22 cellular contexts compared by ENCODE assay signal in genomic region chr22:46732513-46732912, GRCh38. TPM values are rescaled to one million over a fixed set of nuclear protein-coding genes. Genes with fewer than 3 reads are reported as not detected.
A peak's percentile ranks its signal among the peaks of the same experiment; 100 is the strongest.
DNase-seq lines count a peak whose midpoint lies in the region; ATAC-seq and TF ChIP-seq lines count a peak whose summit lies in the region.
"Had no signal": no experiment of that assay in that cellular context is flagged by ENCODE, and none has a peak within 500 bp of the region (broad histone marks: within the 10 kb centered on the region; RNA-seq: fewer than 3 reads in every experiment).

No MANE protein-coding gene starts in this region.

- H3K4me1 Mint-ChIP-seq in activated naive CD4-positive, alpha-beta T cell treated with anti-CD3 and anti-CD28 coated beads, Interleukin-2, amount 50 U/mL, for 24 hours = peaks cover 61% of the 10 kb centered on the region

- no peak overlapping the region for H2AFZ ChIP-seq in OCI-LY1 (ENCODE audit: low read length)
- H2AFZ ChIP-seq: GM23338 had no signal

- intact Hi-C loops in heart right ventricle (cut with DNase I) (loop anchor here in 4 of 10 donors (5.0 to 10.0 kb wide), 4 partner anchors 45 to 378 kb away; no protein-coding TSS in a partner anchor), psoas muscle (cut with DNase I) (loop anchor here in 1 of 2 donors (10.0 kb wide), 1 partner anchor 168 kb away; no protein-coding TSS in a partner anchor)

- peak overlapping the region; percentile 55 for H3K4me2 ChIP-seq in OCI-LY1 (ENCODE audit: low read length)
- H3K4me2 ChIP-seq: GM23338 had no signal

- peak overlapping the region; percentile 23 for H3K4me3 ChIP-seq in OCI-LY1 (ENCODE audit: low read depth, low read length, poor library complexity, severe bottlenecking)
- H3K4me3 ChIP-seq in heart right ventricle = no peak overlapping the region
- no peak overlapping the region for H3K4me3 ChIP-seq in psoas muscle
- H3K4me3 ChIP-seq: colonic mucosa, GM12878, GM23338, K562, pancreas, SJSA1 had no signal

- H3K79me2 ChIP-seq in OCI-LY1 (ENCODE audit: insufficient read depth, low read length) = peaks cover 52% of the 10 kb centered on the region

- no peaks in the 10 kb centered on the region for H3K9me3 Mint-ChIP-seq in activated naive CD4-positive, alpha-beta T cell treated with anti-CD3 and anti-CD28 coated beads, Interleukin-2, amount 50 U/mL, for 24 hours
- no peaks in the 10 kb centered on the region for H3K9me3 Mint-ChIP-seq in activated naive CD4-positive, alpha-beta T cell treated with anti-CD3 and anti-CD28 coated beads, Interleukin-2, amount 50 U/mL, for 72 hours
- H3K9me3 Mint-ChIP-seq: activated T-helper 2 cell treated with anti-CD3 and anti-CD28 coated beads, Interferon-gamma antibody, Interleukin-2, Interleukin-4, amounts not matched to agents 10 μg/mL and 5 μg/mL and 100 μg/mL, durations not matched to agents 14 hours and 24 hours and 36 hours; GM23338; T-helper 1 cell treated with Interleukin-12 subunit alpha and Interleukin-12 subunit beta and Interleukin-4 antibody, amounts not matched to agents 30 μg/mL and 1 μg/mL, for 36 hours had no signal

- H3F3A ChIP-seq in OCI-LY1 (ENCODE audit: insufficient read depth, low read length) = no peaks in the 10 kb centered on the region; the same call in 1 of the 2 replicates

- no peaks in the 10 kb centered on the region for H3K9me3 ChIP-seq in OCI-LY1 (ENCODE audit: low read length)
- H3K9me3 ChIP-seq in heart right ventricle = no peaks in the 10 kb centered on the region
- H3K9me3 ChIP-seq in psoas muscle = no peaks in the 10 kb centered on the region
- H3K9me3 ChIP-seq: colonic mucosa, pancreas, SJSA1 had no signal

- H3K4me3 Mint-ChIP-seq in activated naive CD4-positive, alpha-beta T cell treated with anti-CD3 and anti-CD28 coated beads, Interleukin-2, amount 50 U/mL, for 24 hours = no peak overlapping the region
- H3K4me3 Mint-ChIP-seq: T-helper 1 cell treated with Interleukin-12 subunit alpha and Interleukin-12 subunit beta and Interleukin-4 antibody, amounts not matched to agents 30 μg/mL and 1 μg/mL, for 36 hours had no signal

- H3K27ac ChIP-seq in OCI-LY1 (ENCODE audit: low read depth, low read length, poor library complexity, severe bottlenecking) = peak overlapping the region; percentile 96
- H3K27ac ChIP-seq in heart right ventricle = peak overlapping the region in 9 of 10 donors; percentile 53 to 87 (median 71)
- peak overlapping the region; percentile 71 for H3K27ac ChIP-seq in psoas muscle
- H3K27ac ChIP-seq: colonic mucosa, SJSA1 had no signal

- peak overlapping the region; percentile 65; the same call in 1 of the 2 replicates for H3K9ac ChIP-seq in OCI-LY1 (ENCODE audit: low read length)

- no peaks in the 10 kb centered on the region for H3K27me3 Mint-ChIP-seq in activated naive CD4-positive, alpha-beta T cell treated with anti-CD3 and anti-CD28 coated beads, Interleukin-2, amount 50 U/mL, for 24 hours

- ATAC-seq in activated naive CD4-positive, alpha-beta T cell treated with anti-CD3 and anti-CD28 coated beads, Interleukin-2, amount 50 U/mL, for 72 hours = no peak
- ATAC-seq in heart right ventricle (no peak), psoas muscle (no peak)
- ATAC-seq: GM12878, K562, pancreas had no signal

- no peaks in the 10 kb centered on the region for H3K27me3 ChIP-seq in OCI-LY1 (ENCODE audit: insufficient read depth, low read length)
- no peaks in the 10 kb centered on the region for H3K27me3 ChIP-seq in heart right ventricle
- no peaks in the 10 kb centered on the region for H3K27me3 ChIP-seq in psoas muscle (ENCODE audit: insufficient read depth in 3 of 3, low read length in 2 of 3)
- H3K27me3 ChIP-seq: colonic mucosa, pancreas, SJSA1 had no signal

- H4K20me1 ChIP-seq in OCI-LY1 (ENCODE audit: insufficient read depth, low read length) = no peaks in the 10 kb centered on the region

- no peaks in the 10 kb centered on the region for H3K36me3 Mint-ChIP-seq in activated naive CD4-positive, alpha-beta T cell treated with anti-CD3 and anti-CD28 coated beads, Interleukin-2, amount 50 U/mL, for 24 hours
- H3K36me3 Mint-ChIP-seq in activated naive CD4-positive, alpha-beta T cell treated with anti-CD3 and anti-CD28 coated beads, Interleukin-2, amount 50 U/mL, for 72 hours = peaks cover 5 to 18% of the 10 kb centered on the region in 2 donors

- H3K4me1 ChIP-seq in OCI-LY1 (ENCODE audit: insufficient read depth, low read length, severe bottlenecking) (peaks cover 95% of the 10 kb centered on the region), heart right ventricle (peaks cover 51 to 100% (median 95%) of the 10 kb centered on the region in 9 donors), psoas muscle (peaks cover 70% of the 10 kb centered on the region)

- no peaks in the 10 kb centered on the region for H3K9me2 ChIP-seq in OCI-LY1 (ENCODE audit: low read depth, low read length)

- no peak for TF ChIP-seq CTCF in OCI-LY1 (IDR thresholded peaks at IDR 0.05; ENCODE audit: low read length)
- no peak for TF ChIP-seq CTCF in heart right ventricle (IDR thresholded peaks at IDR 0.05)
- TF ChIP-seq CTCF in psoas muscle (IDR thresholded peaks at IDR 0.05) = no peak

- no peak for DNase-seq in activated naive CD4-positive, alpha-beta T cell treated with anti-CD3 and anti-CD28 coated beads, Interleukin-2, amount 50 U/mL, for 72 hours (ENCODE audit: low spot score in 2 of 2)
- no peak for DNase-seq in heart right ventricle
- no peak for DNase-seq in psoas muscle
- no peak for DNase-seq in T1000 (lab: John Stamatoyannopoulos, UW)
- no peak for DNase-seq in activated CD4-positive, CD25-positive, alpha-beta regulatory T cell (lab: John Stamatoyannopoulos, UW)
- no peak for DNase-seq in NCI-H1694 treated with DMSO at 0.1 percent for 48 hours (lab: John Stamatoyannopoulos, UW)
- DNase-seq: activated CD8-positive, alpha-beta memory T cell treated with anti-CD3 and anti-CD28 coated beads for 24 hours; colonic mucosa; mammary epithelial cell; NCI-H1930; NCI-H226; NCI-H774; OCI-M1 had no signal

- H3K36me3 ChIP-seq in OCI-LY1 (ENCODE audit: insufficient read depth, low read length) (peaks cover 19% of the 10 kb centered on the region), heart right ventricle (peaks cover 0 to 40% (median 0%) of the 10 kb centered on the region in 9 donors), psoas muscle (ENCODE audit: insufficient read depth in 1 of 2, low read depth in 1 of 2) (peaks cover 0 to 6% of the 10 kb centered on the region in 2 donors)
- H3K36me3 ChIP-seq: colonic mucosa, pancreas had no signal

- H3K27ac Mint-ChIP-seq in activated naive CD4-positive, alpha-beta T cell treated with anti-CD3 and anti-CD28 coated beads, Interleukin-2, amount 50 U/mL, for 24 hours = peak overlapping the region; percentile 35
- H3K27ac Mint-ChIP-seq in activated naive CD4-positive, alpha-beta T cell treated with anti-CD3 and anti-CD28 coated beads, Interleukin-2, amount 50 U/mL, for 72 hours = no peak overlapping the region
- H3K27ac Mint-ChIP-seq: GM23338; T-helper 1 cell treated with Interleukin-12 subunit alpha and Interleukin-12 subunit beta and Interleukin-4 antibody, amounts not matched to agents 30 μg/mL and 1 μg/mL, for 36 hours had no signal

- 49 to 51% methylated on average over 7 of the region's 7 CpGs for WGBS in heart right ventricle, 2 donors
- 72 to 81% (median 74%) methylated on average over 7 of the region's 7 CpGs for WGBS in psoas muscle, 3 donors

RNA-seq across cellular contexts. Expression of gene CERK, which starts 5.5 kb away (rescaled TPM):
- total RNA-seq in activated naive CD4-positive, alpha-beta T cell treated with anti-CD3 and anti-CD28 coated beads, Interleukin-2, amount 50 U/mL, for 72 hours = 10 to 100 TPM; 44.8 to 48.0 TPM
- total RNA-seq in heart right ventricle (10 to 100 TPM; 50.9 to 97.0 (median 74.2) TPM), psoas muscle (10 to 100 TPM; 26.9 to 38.1 (median 33.9) TPM)
- polyA plus RNA-seq in heart right ventricle (10 to 100 TPM; 21.5 to 55.3 TPM), psoas muscle (10 to 100 TPM; 13.0 to 26.8 (median 24.8) TPM)

RNA-seq across cellular contexts. Expression of gene TBC1D22A, which starts 29.9 kb away (rescaled TPM):
- 10 to 100 TPM; 17.8 to 50.8 TPM for total RNA-seq in activated naive CD4-positive, alpha-beta T cell treated with anti-CD3 and anti-CD28 coated beads, Interleukin-2, amount 50 U/mL, for 72 hours
- total RNA-seq in heart right ventricle (10 to 100 TPM; 14.6 to 27.9 (median 18.0) TPM), psoas muscle (10 to 100 TPM; 15.7 to 25.0 (median 20.6) TPM)
- polyA plus RNA-seq in heart right ventricle (10 to 100 TPM in 1 of 2 donors, 1 to 10 TPM in 1; 7.2 to 13.2 TPM), psoas muscle (10 to 100 TPM; 11.7 to 19.0 (median 14.8) TPM)
